In the genomic region with DNA sequence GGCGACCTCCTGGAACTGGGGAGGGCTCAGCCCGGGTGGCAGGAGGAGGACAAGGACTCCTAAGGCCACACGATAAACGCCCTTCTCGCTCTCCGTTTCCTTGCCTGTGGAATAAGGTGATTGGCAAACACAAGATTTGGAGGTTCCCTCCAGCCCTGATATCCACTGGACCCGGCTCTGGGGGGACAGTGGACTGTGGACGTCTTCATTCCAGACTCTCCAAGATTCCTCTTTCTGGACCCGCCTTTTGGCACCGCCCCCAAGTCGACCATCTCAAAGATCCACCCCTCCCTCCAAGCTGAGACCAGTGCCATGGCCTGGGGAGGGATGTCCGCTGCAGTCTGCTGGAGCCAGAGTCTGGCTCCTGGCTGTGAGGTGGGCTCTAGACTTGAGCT, we compare ENCODE assay signal across 8 cellular contexts. TPM values are rescaled to one million over a fixed set of nuclear protein-coding genes. Genes with fewer than 3 reads are reported as not detected.
A peak's percentile ranks its signal among the peaks of the same experiment; 100 is the strongest.
DNase-seq lines count a peak whose midpoint lies in the region; ATAC-seq and TF ChIP-seq lines count a peak whose summit lies in the region.

No MANE protein-coding gene starts in this region.

- TF ChIP-seq CTCF in sigmoid colon (IDR thresholded peaks at IDR 0.05): no peak

- H3K27ac Mint-ChIP-seq in activated T-helper 1 cell treated with anti-CD3 and anti-CD28 coated beads, Interleukin-12 subunit alpha, Interleukin-12 subunit beta, Interleukin-2, Interleukin-4 antibody, amounts not matched to agents 30 ng/mL and 10 ng/mL and 1 ng/mL, durations not matched to agents 14 hours and 24 hours and 36 hours: peak overlapping the region; percentile 84

- 4 to 12% methylated on average over 12 of the region's 12 CpGs for WGBS in sigmoid colon, 2 donors

- peak overlapping the region; percentile 35 to 65 (median 53) for H3K4me3 ChIP-seq in sigmoid colon

- peaks cover 9% of the 10 kb centered on the region for H3K36me3 Mint-ChIP-seq in activated T-helper 1 cell treated with anti-CD3 and anti-CD28 coated beads, Interleukin-12 subunit alpha, Interleukin-12 subunit beta, Interleukin-2, Interleukin-4 antibody, amounts not matched to agents 30 ng/mL and 10 ng/mL and 1 ng/mL, durations not matched to agents 14 hours and 24 hours and 36 hours (ENCODE audit: low read depth)

- peaks cover 0 to 49% (median 7%) of the 10 kb centered on the region in 4 donors for H3K36me3 ChIP-seq in sigmoid colon

- intact Hi-C loops in Right ventricle myocardium inferior (cut with DNase I) (no loop called here), cardiac septum (cut with DNase I) (no loop called here), left ventricle myocardium superior (cut with micrococcal nuclease) (no loop called here), sigmoid colon (cut with DNase I) (no loop called here)
- intact Hi-C loops in activated T-helper 1 cell treated with anti-CD3 and anti-CD28 coated beads, Interleukin-12 subunit alpha, Interleukin-12 subunit beta, Interleukin-2, Interleukin-4 antibody, amounts not matched to agents 30 ng/mL and 10 ng/mL and 1 ng/mL, durations not matched to agents 14 hours and 24 hours and 36 hours (cut with micrococcal nuclease): loop anchor here (1.0 to 10.0 kb wide), 7 partner anchors 23 to 429 kb away; partner anchors contain the start of genes ZNF212, ZNF282 and ZNF783

- ATAC-seq in Right ventricle myocardium inferior (peak; percentile 21), left ventricle myocardium superior (peak; percentile 36), HG03378 (IDR thresholded peaks at IDR 0.05; ENCODE audit: unreplicated experiment) (no peak)

- no peaks in the 10 kb centered on the region for H3K9me3 Mint-ChIP-seq in activated T-helper 1 cell treated with anti-CD3 and anti-CD28 coated beads, Interleukin-12 subunit alpha, Interleukin-12 subunit beta, Interleukin-2, Interleukin-4 antibody, amounts not matched to agents 30 ng/mL and 10 ng/mL and 1 ng/mL, durations not matched to agents 14 hours and 24 hours and 36 hours

- peaks cover 0 to 17% (median 8%) of the 10 kb centered on the region in 4 donors for H3K4me1 ChIP-seq in sigmoid colon

- TF ChIP-seq EP300 in sigmoid colon (IDR thresholded peaks at IDR 0.05): no peak

- H3K27me3 Mint-ChIP-seq in activated T-helper 1 cell treated with anti-CD3 and anti-CD28 coated beads, Interleukin-12 subunit alpha, Interleukin-12 subunit beta, Interleukin-2, Interleukin-4 antibody, amounts not matched to agents 30 ng/mL and 10 ng/mL and 1 ng/mL, durations not matched to agents 14 hours and 24 hours and 36 hours (ENCODE audit: insufficient read depth): no peaks in the 10 kb centered on the region

- DNase-seq in Right ventricle myocardium inferior (ENCODE audit: missing footprints): peak; percentile 79
- no peak for DNase-seq in cardiac septum (ENCODE audit: low spot score)
- DNase-seq in activated T-helper 1 cell treated with anti-CD3 and anti-CD28 coated beads, Interleukin-12 subunit alpha, Interleukin-12 subunit beta, Interleukin-2, Interleukin-4 antibody, amounts not matched to agents 30 ng/mL and 10 ng/mL and 1 ng/mL, durations not matched to agents 14 hours and 24 hours and 36 hours (ENCODE audit: low spot score): no peak
- DNase-seq in left ventricle myocardium superior: peak; percentile 51
- DNase-seq in sigmoid colon: no peak
- DNase-seq in NK-92 treated with Interleukin-12 subunit alpha and Interleukin-12 subunit beta, amount 100 ng/mL, for 24 hours (lab: John Stamatoyannopoulos, UW): no peak
- DNase-seq in GOT3 (lab: John Stamatoyannopoulos, UW): no peak

- H3K9me3 ChIP-seq in sigmoid colon: no peaks in the 10 kb centered on the region

- no peak for TF ChIP-seq POLR2A in sigmoid colon (IDR thresholded peaks at IDR 0.05)

- H3K4me1 Mint-ChIP-seq in activated T-helper 1 cell treated with anti-CD3 and anti-CD28 coated beads, Interleukin-12 subunit alpha, Interleukin-12 subunit beta, Interleukin-2, Interleukin-4 antibody, amounts not matched to agents 30 ng/mL and 10 ng/mL and 1 ng/mL, durations not matched to agents 14 hours and 24 hours and 36 hours (ENCODE audit: low read depth): peaks cover 33% of the 10 kb centered on the region

- H3K27me3 ChIP-seq in sigmoid colon: no peaks in the 10 kb centered on the region

- H3K27ac ChIP-seq in sigmoid colon: peak overlapping the region; percentile 43 to 61 (median 52)

- H3K4me3 Mint-ChIP-seq in activated T-helper 1 cell treated with anti-CD3 and anti-CD28 coated beads, Interleukin-12 subunit alpha, Interleukin-12 subunit beta, Interleukin-2, Interleukin-4 antibody, amounts not matched to agents 30 ng/mL and 10 ng/mL and 1 ng/mL, durations not matched to agents 14 hours and 24 hours and 36 hours: peak overlapping the region; percentile 94

RNA-seq across cellular contexts. Expression of gene ZNF783, which starts 23.6 kb away (rescaled TPM):
- total RNA-seq in Right ventricle myocardium inferior (4.3 TPM), cardiac septum (4.3 TPM), left ventricle myocardium superior (4.8 TPM), sigmoid colon (10 to 100 TPM in 3 of 4 donors, 1 to 10 TPM in 1; 8.4 to 15.2 (median 11.3) TPM)
- 24.1 and 25.6 TPM in 2 replicates for total RNA-seq in activated T-helper 1 cell treated with anti-CD3 and anti-CD28 coated beads, Interleukin-12 subunit alpha, Interleukin-12 subunit beta, Interleukin-2, Interleukin-4 antibody, amounts not matched to agents 30 ng/mL and 10 ng/mL and 1 ng/mL, durations not matched to agents 14 hours and 24 hours and 36 hours
- polyA plus RNA-seq in sigmoid colon: 1 to 10 TPM; 1.2 to 9.4 (median 2.4) TPM

RNA-seq across cellular contexts. Expression of gene ZNF212, which starts 46.1 kb away (rescaled TPM):
- total RNA-seq in Right ventricle myocardium inferior: 4.8 TPM
- total RNA-seq in cardiac septum: 5.4 TPM
- 15.0 and 17.8 TPM in 2 replicates for total RNA-seq in activated T-helper 1 cell treated with anti-CD3 and anti-CD28 coated beads, Interleukin-12 subunit alpha, Interleukin-12 subunit beta, Interleukin-2, Interleukin-4 antibody, amounts not matched to agents 30 ng/mL and 10 ng/mL and 1 ng/mL, durations not matched to agents 14 hours and 24 hours and 36 hours
- 5.2 TPM for total RNA-seq in left ventricle myocardium superior
- total RNA-seq in sigmoid colon: 10 to 100 TPM in 1 of 4 donors, 1 to 10 TPM in 3; 4.1 to 13.6 (median 5.7) TPM
- polyA plus RNA-seq in sigmoid colon: 1 to 10 TPM; 4.4 to 9.0 (median 6.0) TPM

Comparison
In these comparisons a context has a peak if more than half of its experiments do, and no peak if none do; other contexts are left out.
1. DNase-seq: peak in Right ventricle myocardium inferior (single experiment) and left ventricle myocardium superior (single experiment); none in cardiac septum (single experiment), activated T-helper 1 cell treated with anti-CD3 and anti-CD28 coated beads, Interleukin-12 subunit alpha, Interleukin-12 subunit beta, Interleukin-2, Interleukin-4 antibody, amounts not matched to agents 30 ng/mL and 10 ng/mL and 1 ng/mL, durations not matched to agents 14 hours and 24 hours and 36 hours (single experiment), sigmoid colon (single experiment), NK-92 treated with Interleukin-12 subunit alpha and Interleukin-12 subunit beta, amount 100 ng/mL, for 24 hours (single experiment) and GOT3 (single experiment).